8 cellular contexts compared by ENCODE assay signal in the genomic region with DNA sequence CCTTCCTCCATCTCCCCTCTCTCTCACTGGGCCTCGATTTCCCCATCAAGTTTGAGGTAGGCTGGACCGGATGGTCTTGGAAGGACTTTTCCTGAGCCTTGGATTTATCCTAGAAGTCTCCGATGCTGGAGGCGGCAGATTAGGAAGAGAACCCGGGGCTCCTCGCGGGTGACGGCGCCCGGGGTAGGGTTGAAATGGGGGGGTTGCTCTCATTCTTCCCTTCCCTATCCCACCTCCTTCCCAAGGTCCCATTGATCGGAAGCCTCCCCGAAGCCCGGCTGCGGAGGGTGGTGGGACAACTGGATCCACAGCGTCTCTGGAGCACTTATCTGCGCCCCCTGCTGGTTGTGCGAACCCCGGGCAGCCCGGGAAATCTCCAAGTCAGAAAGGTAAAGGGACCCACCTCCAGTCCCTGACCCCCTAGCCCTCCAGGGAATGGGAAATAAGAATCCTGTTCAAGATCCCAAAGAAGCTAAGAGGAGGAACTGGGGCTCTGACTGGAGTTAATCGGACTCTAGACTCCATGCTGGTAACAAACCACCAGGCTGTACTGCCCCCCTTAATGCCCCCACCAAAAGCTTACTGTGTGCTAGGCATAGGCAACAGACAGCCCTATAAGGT. TPM values are rescaled to one million over a fixed set of nuclear protein-coding genes. Genes with fewer than 3 reads are reported as not detected.
DNase-seq lines count a peak whose midpoint lies in the region; ATAC-seq and TF ChIP-seq lines count a peak whose summit lies in the region.

No MANE protein-coding gene starts in this region.

- H3K27me3 Mint-ChIP-seq in activated naive CD8-positive, alpha-beta T cell treated with anti-CD3 and anti-CD28 coated beads for 36 hours: no peaks in the 10 kb centered on the region
- no peaks in the 10 kb centered on the region for H3K27me3 Mint-ChIP-seq in type B pancreatic cell

- peaks cover 24% of the 10 kb centered on the region for H3K4me1 Mint-ChIP-seq in activated naive CD8-positive, alpha-beta T cell treated with anti-CD3 and anti-CD28 coated beads for 36 hours
- H3K4me1 Mint-ChIP-seq in type B pancreatic cell (ENCODE audit: unreplicated experiment): peaks cover 12% of the 10 kb centered on the region

- intact Hi-C loops in cardiac septum (cut with DNase I): loop anchor here (2.0 to 5.0 kb wide), 3 partner anchors 24 to 76 kb away; partner anchors contain the start of genes FBXO46, MEIOSIN and SIX5

- no peaks in the 10 kb centered on the region for H3K9me3 Mint-ChIP-seq in activated naive CD8-positive, alpha-beta T cell treated with anti-CD3 and anti-CD28 coated beads for 36 hours
- no peaks in the 10 kb centered on the region for H3K9me3 Mint-ChIP-seq in type B pancreatic cell

- in situ Hi-C loops in SK-MEL-5 (cut with HindIII; ENCODE audit: low pct_unique_long_range_greater_than_20kb, low sequenced_read_pairs): no loop called here

- peak overlapping the region; percentile 98 for H3K4me3 Mint-ChIP-seq in activated naive CD8-positive, alpha-beta T cell treated with anti-CD3 and anti-CD28 coated beads for 36 hours
- H3K4me3 Mint-ChIP-seq in type B pancreatic cell: peak overlapping the region; percentile 98

- peak overlapping the region; percentile 96 for H3K27ac Mint-ChIP-seq in activated naive CD8-positive, alpha-beta T cell treated with anti-CD3 and anti-CD28 coated beads for 36 hours
- peak overlapping the region; percentile 98 for H3K27ac Mint-ChIP-seq in type B pancreatic cell

- TF ChIP-seq CTCF in type B pancreatic cell (conservative IDR thresholded peaks at IDR 0.05): peak; percentile 94

- DNase-seq in DMS53 (lab: John Stamatoyannopoulos, UW) (peak; percentile 87), Kasumi-1 (lab: John Stamatoyannopoulos, UW) (peak; percentile 44 to 56), SK-MEL-5 (ENCODE audit: low read depth, low spot score) (peak; percentile 77), cardiac septum (ENCODE audit: low spot score) (peak; percentile 87), pons (ENCODE audit: low spot score) (peak; percentile 60), type B pancreatic cell (ENCODE audit: extremely low spot score, unreplicated experiment) (peak; percentile 87)
- peak; percentile 73 for DNase-seq in activated naive CD8-positive, alpha-beta T cell treated with anti-CD3 and anti-CD28 coated beads for 36 hours

- peaks cover 51% of the 10 kb centered on the region for H3K36me3 Mint-ChIP-seq in activated naive CD8-positive, alpha-beta T cell treated with anti-CD3 and anti-CD28 coated beads for 36 hours
- peaks cover 8% of the 10 kb centered on the region for H3K36me3 Mint-ChIP-seq in type B pancreatic cell

- no peak for ATAC-seq in GM21367 (IDR thresholded peaks at IDR 0.05; ENCODE audit: unreplicated experiment)

RNA-seq across cellular contexts. Expression of gene QPCTL, which starts 0.8 kb away (rescaled TPM):
- total RNA-seq in SK-MEL-5 (2014; rRNA removed; shearing (Covaris generic)): 10.0 and 14.3 TPM in 2 replicates
- 29.0 and 34.5 TPM in 2 replicates for polyA plus RNA-seq in SK-MEL-5 (2015; cell fraction: cytosol; rRNA removed)
- polyA plus RNA-seq in SK-MEL-5 (2015; cell fraction: nucleus; rRNA removed): 32.1 and 81.1 TPM in 2 replicates
- 10 to 100 TPM; 16.4 to 16.7 TPM for total RNA-seq in activated naive CD8-positive, alpha-beta T cell treated with anti-CD3 and anti-CD28 coated beads for 36 hours
- 2.6 TPM for total RNA-seq in cardiac septum
- total RNA-seq in type B pancreatic cell (ENCODE audit: low replicate concordance): 8.2 and 9.4 TPM in 2 replicates

RNA-seq across cellular contexts. Expression of gene SNRPD2, which starts 1.5 kb away (rescaled TPM):
- total RNA-seq in SK-MEL-5 (2014; rRNA removed; shearing (Covaris generic)): 480 and 520 TPM in 2 replicates
- 156 and 227 TPM in 2 replicates for polyA plus RNA-seq in SK-MEL-5 (2015; cell fraction: cytosol; rRNA removed)
- polyA plus RNA-seq in SK-MEL-5 (2015; cell fraction: nucleus; rRNA removed): 31.3 and 33.0 TPM in 2 replicates
- total RNA-seq in activated naive CD8-positive, alpha-beta T cell treated with anti-CD3 and anti-CD28 coated beads for 36 hours: 100 to 1,000 TPM; 818 to 852 TPM
- 210 TPM for total RNA-seq in cardiac septum
- 397 and 471 TPM in 2 replicates for total RNA-seq in type B pancreatic cell (ENCODE audit: low replicate concordance)

RNA-seq across cellular contexts. Expression of gene GIPR, which starts 25.3 kb away (rescaled TPM):
- total RNA-seq in SK-MEL-5 (2014; rRNA removed; shearing (Covaris generic)): 0.05 TPM in 1 of 2 replicates, not detected in the other
- polyA plus RNA-seq in SK-MEL-5 (2015; cell fraction: cytosol; rRNA removed): 0.02 TPM in 1 of 2 replicates, not detected in the other
- polyA plus RNA-seq in SK-MEL-5 (2015; cell fraction: nucleus; rRNA removed): 1.9 and 4.7 TPM in 2 replicates
- total RNA-seq in activated naive CD8-positive, alpha-beta T cell treated with anti-CD3 and anti-CD28 coated beads for 36 hours: 1 to 10 TPM; 1.4 to 1.7 TPM
- total RNA-seq in cardiac septum (6.9 TPM), type B pancreatic cell (ENCODE audit: low replicate concordance) (8.0 and 9.1 TPM in 2 replicates)

RNA-seq across cellular contexts. Expression of gene FBXO46, which starts 37.4 kb away (rescaled TPM):
- 7.0 and 7.2 TPM in 2 replicates for total RNA-seq in SK-MEL-5 (2014; rRNA removed; shearing (Covaris generic))
- polyA plus RNA-seq in SK-MEL-5 (2015; cell fraction: cytosol; rRNA removed): 16.3 and 17.0 TPM in 2 replicates
- polyA plus RNA-seq in SK-MEL-5 (2015; cell fraction: nucleus; rRNA removed): 31.5 and 48.8 TPM in 2 replicates
- 10 to 100 TPM; 25.5 to 29.6 TPM for total RNA-seq in activated naive CD8-positive, alpha-beta T cell treated with anti-CD3 and anti-CD28 coated beads for 36 hours
- total RNA-seq in cardiac septum (8.2 TPM), type B pancreatic cell (ENCODE audit: low replicate concordance) (27.8 and 37.5 TPM in 2 replicates)

RNA-seq across cellular contexts. Expression of gene MEIOSIN, which starts 40.0 kb away (rescaled TPM):
- 0.37 and 0.45 TPM in 2 replicates for total RNA-seq in SK-MEL-5 (2014; rRNA removed; shearing (Covaris generic))
- polyA plus RNA-seq in SK-MEL-5 (2015; cell fraction: cytosol; rRNA removed): 1.5 and 1.9 TPM in 2 replicates
- 0.72 and 0.89 TPM in 2 replicates for polyA plus RNA-seq in SK-MEL-5 (2015; cell fraction: nucleus; rRNA removed)
- under 1 TPM; 0.08 TPM for total RNA-seq in activated naive CD8-positive, alpha-beta T cell treated with anti-CD3 and anti-CD28 coated beads for 36 hours
- total RNA-seq in cardiac septum: not detected
- total RNA-seq in type B pancreatic cell (ENCODE audit: low replicate concordance): not detected in 2 replicates
